17 cellular contexts compared by ENCODE assay signal in genomic region chr3:134602440-134602814, GRCh38. TPM values are rescaled to one million over a fixed set of nuclear protein-coding genes. Genes with fewer than 3 reads are reported as not detected.
A peak's percentile ranks its signal among the peaks of the same experiment; 100 is the strongest.
DNase-seq lines count a peak whose midpoint lies in the region; ATAC-seq and TF ChIP-seq lines count a peak whose summit lies in the region.
"Had no signal": no experiment of that assay in that cellular context is flagged by ENCODE, and none has a peak within 500 bp of the region (broad histone marks: within the 10 kb centered on the region; RNA-seq: fewer than 3 reads in every experiment).

No MANE protein-coding gene starts in this region.

- H2AFZ ChIP-seq in parathyroid adenoma = peak overlapping the region; percentile 96

- no peaks in the 10 kb centered on the region for H3K27me3 ChIP-seq in BLaER1 treated with 17β-estradiol and CSF1 and Interleukin-3, amounts not matched to agents 10 nM and 100 nM
- H3K27me3 ChIP-seq in Panc1 (ENCODE audit: control insufficient read depth, insufficient read depth, low read length) (peaks cover 15% of the 10 kb centered on the region), esophagus muscularis mucosa (no peaks in the 10 kb centered on the region), parathyroid adenoma (ENCODE audit: control insufficient read depth, insufficient read depth, low read length) (no peaks in the 10 kb centered on the region)
- H3K27me3 ChIP-seq: Peyer's patch had no signal

- H3K36me3 ChIP-seq in BLaER1 treated with 17β-estradiol and CSF1 and Interleukin-3, amounts not matched to agents 10 nM and 100 nM = no peaks in the 10 kb centered on the region
- H3K36me3 ChIP-seq in Panc1 (ENCODE audit: control insufficient read depth, insufficient read depth, low read length) (no peaks in the 10 kb centered on the region), esophagus muscularis mucosa (peaks cover 0 to 6% (median 0%) of the 10 kb centered on the region in 4 donors), parathyroid adenoma (ENCODE audit: control insufficient read depth, insufficient read depth, low read length) (no peaks in the 10 kb centered on the region)
- H3K36me3 ChIP-seq: Peyer's patch had no signal

- H3K27me3 Mint-ChIP-seq in naive thymus-derived CD8-positive, alpha-beta T cell = peaks cover 0 to 17% (median 9%) of the 10 kb centered on the region in 5 donors

- H3K79me2 ChIP-seq in parathyroid adenoma = no peaks in the 10 kb centered on the region

- no peaks in the 10 kb centered on the region for H3K9me3 Mint-ChIP-seq in naive thymus-derived CD8-positive, alpha-beta T cell
- H3K9me3 Mint-ChIP-seq: H9 had no signal

- no peak overlapping the region for H3K4me3 Mint-ChIP-seq in naive thymus-derived CD8-positive, alpha-beta T cell
- H3K4me3 Mint-ChIP-seq: CD14-positive monocyte, H9, IgD-negative memory B cell had no signal

- no peak overlapping the region for H3K9ac ChIP-seq in BLaER1 treated with 17β-estradiol and CSF1 and Interleukin-3, amounts not matched to agents 10 nM and 100 nM
- H3K9ac ChIP-seq in parathyroid adenoma = peak overlapping the region; percentile 57

- H3K9me3 ChIP-seq in BLaER1 treated with 17β-estradiol and CSF1 and Interleukin-3, amounts not matched to agents 10 nM and 100 nM (replicated peaks in 1 of 11) = no peaks in the 10 kb centered on the region; a peak in 1 of 22 replicates
- H3K9me3 ChIP-seq in Panc1 (ENCODE audit: control insufficient read depth, insufficient read depth, low read depth, low read length) = no peaks in the 10 kb centered on the region
- H3K9me3 ChIP-seq in esophagus muscularis mucosa = no peaks in the 10 kb centered on the region
- H3K9me3 ChIP-seq in parathyroid adenoma (ENCODE audit: control insufficient read depth, low read length) = no peaks in the 10 kb centered on the region
- H3K9me3 ChIP-seq: Peyer's patch had no signal

- 66% methylated on average over 6 of the region's 6 CpGs for WGBS in esophagus muscularis mucosa

- no peak overlapping the region for H3K27ac ChIP-seq in BLaER1 treated with 17β-estradiol and CSF1 and Interleukin-3, amounts not matched to agents 10 nM and 100 nM
- H3K27ac ChIP-seq in Panc1 (ENCODE audit: low read length) (no peak overlapping the region), esophagus muscularis mucosa (replicated peaks in 1 of 4) (no peak overlapping the region), parathyroid adenoma (peak overlapping the region; percentile 87)
- H3K27ac ChIP-seq: Peyer's patch had no signal

- no peak overlapping the region for H3K27ac Mint-ChIP-seq in naive thymus-derived CD8-positive, alpha-beta T cell
- H3K27ac Mint-ChIP-seq: IgD-negative memory B cell had no signal

- no TSS peak for BruUV-seq in Panc1 (replicated peaks; lab: Mats Ljungman, UMichigan)

- TF ChIP-seq CTCF in Panc1 (IDR thresholded peaks at IDR 0.05) = no peak
- TF ChIP-seq CTCF in esophagus muscularis mucosa (IDR thresholded peaks at IDR 0.05) = no peak
- no peak for TF ChIP-seq CTCF in parathyroid adenoma (IDR thresholded peaks at IDR 0.05)

- peaks cover 5 to 15% (median 9%) of the 10 kb centered on the region in 4 donors for H3K4me1 Mint-ChIP-seq in naive thymus-derived CD8-positive, alpha-beta T cell

- DNase-seq in Panc1 (ENCODE audit: low read depth, low spot score) (no peak), esophagus muscularis mucosa (ENCODE audit: extremely low spot score) (peak; percentile 85), HEK293T (ENCODE audit: extremely low spot score) (no peak)
- no peak for DNase-seq in activated CD4-positive, CD25-positive, alpha-beta regulatory T cell (lab: John Stamatoyannopoulos, UW)
- no peak for DNase-seq in naive thymus-derived CD8-positive, alpha-beta T cell
- DNase-seq: Kasumi-1, MM.1S, NCI-H2081 treated with DMSO at 0.1 percent for 48 hours, NCI-H510A treated with DMSO at 0.1 percent for 48 hours, Peyer's patch had no signal

- H3K4me1 ChIP-seq in BLaER1 treated with 17β-estradiol and CSF1 and Interleukin-3, amounts not matched to agents 10 nM and 100 nM = peaks cover 40 to 92% (median 67%) of the 10 kb centered on the region in 10 experiments
- H3K4me1 ChIP-seq in Panc1 (ENCODE audit: control insufficient read depth, insufficient read depth, low read length) = peaks cover 5% of the 10 kb centered on the region; the same call in 1 of the 2 replicates
- H3K4me1 ChIP-seq in esophagus muscularis mucosa = peaks cover 3 to 17% (median 9%) of the 10 kb centered on the region in 4 donors
- H3K4me1 ChIP-seq in parathyroid adenoma = peaks cover 20% of the 10 kb centered on the region
- H3K4me1 ChIP-seq: Peyer's patch had no signal

- peak overlapping the region in 7 of 11 experiments; percentile 53 to 82 (median 63); a peak in 7 of 22 replicates for H3K4me2 ChIP-seq in BLaER1 treated with 17β-estradiol and CSF1 and Interleukin-3, amounts not matched to agents 10 nM and 100 nM
- H3K4me2 ChIP-seq in parathyroid adenoma (ENCODE audit: low read length) = no peak overlapping the region

- H3K4me3 ChIP-seq in BLaER1 treated with 17β-estradiol and CSF1 and Interleukin-3, amounts not matched to agents 10 nM and 100 nM = no peak overlapping the region
- H3K4me3 ChIP-seq in Panc1 (ENCODE audit: low read depth in 2 of 2, low read length in 2 of 2) = no peak overlapping the region
- no peak overlapping the region for H3K4me3 ChIP-seq in esophagus muscularis mucosa
- no peak overlapping the region for H3K4me3 ChIP-seq in parathyroid adenoma (ENCODE audit: low read depth, low read length)
- H3K4me3 ChIP-seq: Peyer's patch had no signal

- no peak for TF ChIP-seq POLR2A in esophagus muscularis mucosa (IDR thresholded peaks at IDR 0.05; ENCODE audit: low read depth)

- ATAC-seq in Panc1 = peak; percentile 4
- ATAC-seq in naive thymus-derived CD8-positive, alpha-beta T cell = no peak

- CTCF ChIA-PET in Panc1 (lab: Charles Lee) (interaction anchor here (1.0 kb wide), 1 partner anchor 38 kb away, joined by 3 read pairs; no protein-coding TSS in a partner anchor), HEK293T (lab: Yijun Ruan, JAX) (interaction anchor here (1.0 to 1.2 kb wide), 3 partner anchors 10 to 153 kb away, joined by 3 to 4 read pairs (median 4); no protein-coding TSS in a partner anchor)

- TF ChIP-seq EP300 in esophagus muscularis mucosa (IDR thresholded peaks at IDR 0.05) = no peak

- peaks cover 0 to 14% (median 0%) of the 10 kb centered on the region in 11 experiments; a peak in 3 of 22 replicates for H4K20me1 ChIP-seq in BLaER1 treated with 17β-estradiol and CSF1 and Interleukin-3, amounts not matched to agents 10 nM and 100 nM

- POLR2A ChIA-PET in Panc1 (lab: Charles Lee) = no interaction called here
- POLR2A ChIA-PET in HEK293T (lab: Yijun Ruan, JAX) = no interaction called here
- POLR2A ChIA-PET in naive thymus-derived CD8-positive, alpha-beta T cell (lab: Charles Lee) = no interaction called here

- intact Hi-C loops in Panc1 (cut with micrococcal nuclease; ENCODE audit: unreplicated experiment) = loop anchor here (5.0 to 10.0 kb wide), 3 partner anchors 150 to 1295 kb away; no protein-coding TSS in a partner anchor
- intact Hi-C loops in esophagus muscularis mucosa (cut with DNase I) = loop anchor here (5.0 kb wide), 2 partner anchors 75 to 1295 kb away; no protein-coding TSS in a partner anchor

- in situ Hi-C loops in Panc1 (cut with HindIII; ENCODE audit: low pct_unique_long_range_greater_than_20kb, low sequenced_read_pairs) = no loop called here

- H3K36me3 Mint-ChIP-seq in naive thymus-derived CD8-positive, alpha-beta T cell = no peaks in the 10 kb centered on the region
- H3K36me3 Mint-ChIP-seq: CD14-positive monocyte, IgD-negative memory B cell had no signal

TF ChIP-seq in HEK293T, 16 proteins besides CTCF, POLR2A, EP300 and RAD21:
- TF ChIP-seq ARNT (IDR thresholded peaks at IDR 0.05) = no peak
- TF ChIP-seq HDGF (IDR thresholded peaks at IDR 0.05; ENCODE audit: borderline replicate concordance) = no peak
- no peak for TF ChIP-seq LEF1 (IDR thresholded peaks at IDR 0.05; ENCODE audit: borderline replicate concordance)
- no peak for TF ChIP-seq TARDBP (IDR thresholded peaks at IDR 0.05)
- no peak for TF ChIP-seq L3MBTL2 (conservative IDR thresholded peaks at IDR 0.05)
- no peak for TF ChIP-seq SP1 (IDR thresholded peaks at IDR 0.05)
- TF ChIP-seq BHLHE40 (IDR thresholded peaks at IDR 0.05; ENCODE audit: borderline replicate concordance) = no peak
- no peak for TF ChIP-seq FOXA1 (IDR thresholded peaks at IDR 0.05)
- no peak for TF ChIP-seq CTBP1 (IDR thresholded peaks at IDR 0.05; ENCODE audit: borderline replicate concordance)
- no peak for TF ChIP-seq SUZ12 (IDR thresholded peaks at IDR 0.05)
- no peak for TF ChIP-seq ZNF384 (IDR thresholded peaks at IDR 0.05)
- no peak for TF ChIP-seq NFRKB (IDR thresholded peaks at IDR 0.05)
- TF ChIP-seq ELF4 (IDR thresholded peaks at IDR 0.05) = no peak
- no peak for TF ChIP-seq FOXK2 (IDR thresholded peaks at IDR 0.05)

RNA-seq across cellular contexts. Expression of gene KY, which starts 48.4 kb away (rescaled TPM):
- total RNA-seq in Panc1 (2021; ENCODE audit: unreplicated experiment) (not detected), esophagus muscularis mucosa (1 to 10 TPM in 2 of 4 donors, under 1 TPM in 2; 0.33 to 1.9 (median 0.81) TPM)
- not detected for polyA plus RNA-seq in Panc1 (2012; ENCODE audit: insufficient read length)
- total RNA-seq in naive thymus-derived CD8-positive, alpha-beta T cell = not detected
- polyA plus RNA-seq in naive thymus-derived CD8-positive, alpha-beta T cell = not detected
- total RNA-seq: A673, H9, HT-29 had no signal
- polyA plus RNA-seq: IgD-negative memory B cell had no signal
